Comparison of ENCODE assay signal across 18 cellular contexts in genomic region chr4:73945674-73946449, GRCh38. TPM values are rescaled to one million over a fixed set of nuclear protein-coding genes. Genes with fewer than 3 reads are reported as not detected.
DNase-seq lines count a peak whose midpoint lies in the region; ATAC-seq and TF ChIP-seq lines count a peak whose summit lies in the region.
"Had no signal": no experiment of that assay in that cellular context is flagged by ENCODE, and none has a peak within 500 bp of the region (broad histone marks: within the 10 kb centered on the region; RNA-seq: fewer than 3 reads in every experiment).

No MANE protein-coding gene starts in this region.

- H2AK5ac ChIP-seq in trophoblast cell (ENCODE audit: low read length) = no peak overlapping the region

- H3K27ac ChIP-seq in WERI-Rb-1 = peak overlapping the region; percentile 48
- no peak overlapping the region for H3K27ac ChIP-seq in trophoblast cell (ENCODE audit: low read depth, low read length)
- H3K27ac ChIP-seq in substantia nigra (ENCODE audit: low read depth, low read length, poor library complexity, severe bottlenecking) = no peak overlapping the region
- no peak overlapping the region for H3K27ac ChIP-seq in brain microvascular endothelial cell

- in situ Hi-C loops in brain microvascular endothelial cell (cut with HindIII; ENCODE audit: low pct_ligation_motif_present, low sequenced_read_pairs) = no loop called here

- TF ChIP-seq CTCF in WERI-Rb-1 (IDR thresholded peaks at IDR 0.05; ENCODE audit: low read depth, low read length) = no peak
- TF ChIP-seq CTCF in brain microvascular endothelial cell (IDR thresholded peaks at IDR 0.05; ENCODE audit: low read depth, low read length, missing control alignments) = no peak

- no peaks in the 10 kb centered on the region for H3K27me3 ChIP-seq in WERI-Rb-1 (ENCODE audit: insufficient read depth, low read depth, severe bottlenecking)
- no peaks in the 10 kb centered on the region for H3K27me3 ChIP-seq in trophoblast cell (ENCODE audit: insufficient read depth, low read length)
- H3K27me3 ChIP-seq in brain microvascular endothelial cell (replicated peaks) = no peaks in the 10 kb centered on the region

- H3K14ac ChIP-seq in trophoblast cell (ENCODE audit: low read length) = no peak overlapping the region

- H3K79me2 ChIP-seq in trophoblast cell (ENCODE audit: control insufficient read depth, insufficient read depth, low read length, poor library complexity) = peaks cover 4% of the 10 kb centered on the region

- no peak overlapping the region for H4K12ac ChIP-seq in trophoblast cell (ENCODE audit: low read depth, low read length)

- peak; percentile 78 for DNase-seq in DMS53 treated with DMSO at 0.1 percent for 48 hours (lab: John Stamatoyannopoulos, UW; ENCODE audit: unreplicated experiment)
- DNase-seq in NCI-H2029 treated with DMSO at 0.1 percent for 48 hours (lab: John Stamatoyannopoulos, UW) = peak; percentile 64
- no peak for DNase-seq in WERI-Rb-1
- no peak for DNase-seq in trophoblast cell
- DNase-seq in substantia nigra (lab: John Stamatoyannopoulos, UW) = no peak
- no peak for DNase-seq in brain microvascular endothelial cell
- DNase-seq in posterior cingulate gyrus = no peak
- DNase-seq: NCI-H1092 treated with DMSO at 0.1 percent for 48 hours, NCI-H146, NCI-H2081 treated with DMSO at 0.1 percent for 48 hours, NCI-H2227 treated with DMSO at 0.1 percent for 48 hours, NCI-H524 treated with DMSO at 0.1 percent for 48 hours, OCI-M1, SIG-M5, T-helper 1 cell had no signal

- WGBS in trophoblast cell (ENCODE audit: extremely low coverage, insufficient coverage, insufficient read length) = no CpG with 5 or more reads among the region's 3 CpGs

- no peak overlapping the region for H2BK12ac ChIP-seq in trophoblast cell (ENCODE audit: low read length)

- H3K9me3 ChIP-seq in WERI-Rb-1 (ENCODE audit: severe bottlenecking) (no peaks in the 10 kb centered on the region), trophoblast cell (ENCODE audit: insufficient read depth, low read depth, low read length) (no peaks in the 10 kb centered on the region)

- intact Hi-C loops in posterior cingulate gyrus (cut with DNase I) = no loop called here

- H2BK5ac ChIP-seq in trophoblast cell (ENCODE audit: low read depth, low read length, poor library complexity) = no peak overlapping the region

- H2AFZ ChIP-seq in trophoblast cell (ENCODE audit: insufficient read depth, low read length, poor library complexity) = no peak overlapping the region

- H3K4ac ChIP-seq in trophoblast cell (ENCODE audit: low read depth, low read length) = no peak overlapping the region

- H3K18ac ChIP-seq in trophoblast cell (ENCODE audit: low read length) = no peak overlapping the region

- H3K4me3 ChIP-seq in WERI-Rb-1 (ENCODE audit: low read depth, low read length) = no peak overlapping the region
- no peak overlapping the region for H3K4me3 ChIP-seq in trophoblast cell (ENCODE audit: low read depth, low read length)
- H3K4me3 ChIP-seq in brain microvascular endothelial cell (ENCODE audit: low read depth, low read length) = no peak overlapping the region

- H4K8ac ChIP-seq in trophoblast cell (ENCODE audit: low read depth, low read length) = no peak overlapping the region

- no peak overlapping the region for H2BK120ac ChIP-seq in trophoblast cell (ENCODE audit: insufficient read depth, low read length, poor library complexity)

- peaks cover 4% of the 10 kb centered on the region for H3K79me1 ChIP-seq in trophoblast cell (ENCODE audit: low read length)

- no peak for ATAC-seq in HG03469 (IDR thresholded peaks at IDR 0.05; ENCODE audit: unreplicated experiment)
- ATAC-seq: SK-N-SH treated with all-trans-retinoic acid at 6 μM for 48 hours had no signal

- peak overlapping the region; percentile 55 for H3K9ac ChIP-seq in trophoblast cell (ENCODE audit: low read length)

- H3K23ac ChIP-seq in trophoblast cell (ENCODE audit: low read length) = no peak overlapping the region

- H3K36me3 ChIP-seq in WERI-Rb-1 (no peaks in the 10 kb centered on the region), trophoblast cell (ENCODE audit: control insufficient read depth in 1 of 2, insufficient read depth in 2 of 2, low read length in 2 of 2) (no peaks in the 10 kb centered on the region), brain microvascular endothelial cell (replicated peaks) (no peaks in the 10 kb centered on the region)

- H4K91ac ChIP-seq in trophoblast cell (ENCODE audit: low read depth, low read length) = no peak overlapping the region

- no peak overlapping the region for H3K4me2 ChIP-seq in trophoblast cell (ENCODE audit: low read length)

- H3K4me1 ChIP-seq in trophoblast cell (ENCODE audit: control insufficient read depth in 1 of 2, insufficient read depth in 2 of 2, low read length in 2 of 2) = peaks cover 3 to 11% of the 10 kb centered on the region in 2 experiments

RNA-seq across cellular contexts. Expression of gene PF4, which starts 36.0 kb away (rescaled TPM):
- polyA plus RNA-seq in trophoblast cell (2013) = not detected in 2 replicates
- polyA plus RNA-seq: AG04450 had no signal

RNA-seq across cellular contexts. Expression of gene PPBP, which starts 42.1 kb away (rescaled TPM):
- polyA plus RNA-seq in trophoblast cell (2013) = not detected in 2 replicates
- polyA plus RNA-seq: AG04450 had no signal

RNA-seq across cellular contexts. Expression of gene CXCL5, which starts 52.6 kb away (rescaled TPM):
- 0.03 and 0.04 TPM in 2 replicates for polyA plus RNA-seq in trophoblast cell (2013)

Comparison
In these comparisons a context has a peak if more than half of its experiments do, and no peak if none do; other contexts are left out.
1. DNase-seq: peak in DMS53 treated with DMSO at 0.1 percent for 48 hours (single experiment) and NCI-H2029 treated with DMSO at 0.1 percent for 48 hours (single experiment); none in WERI-Rb-1 (single experiment), trophoblast cell (0 of 2), substantia nigra (0 of 49), brain microvascular endothelial cell (single experiment) and posterior cingulate gyrus (0 of 10).